ENCODE assay signal across 7 cellular contexts in genomic region chr17:58085039-58085715, GRCh38. TPM values are rescaled to one million over a fixed set of nuclear protein-coding genes. Genes with fewer than 3 reads are reported as not detected.
DNase-seq lines count a peak whose midpoint lies in the region; ATAC-seq and TF ChIP-seq lines count a peak whose summit lies in the region.

No MANE protein-coding gene starts in this region.

- H3K4me1 Mint-ChIP-seq in HFFc6 (ENCODE audit: low read depth): peaks cover 57% of the 10 kb centered on the region
- peaks cover 52% of the 10 kb centered on the region for H3K4me1 Mint-ChIP-seq in activated CD8-positive, alpha-beta T cell treated with anti-CD3 and anti-CD28 coated beads, Interleukin-2, amount 10 ng/mL, durations not matched to agents 7 days and 5 days (ENCODE audit: low read depth)
- peaks cover 29 to 60% of the 10 kb centered on the region in 2 donors for H3K4me1 Mint-ChIP-seq in stimulated activated naive B cell treated with anti-CD40 and anti-IgM and Interleukin-4, amounts not matched to agents 10 μg/mL and 1 μg/mL and 100 μg/mL, for 72 hours

- peak overlapping the region; percentile 94 for H3K4me3 Mint-ChIP-seq in HFFc6
- H3K4me3 Mint-ChIP-seq in activated CD8-positive, alpha-beta T cell treated with anti-CD3 and anti-CD28 coated beads, Interleukin-2, amount 10 ng/mL, durations not matched to agents 7 days and 5 days: peak overlapping the region; percentile 85
- H3K4me3 Mint-ChIP-seq in stimulated activated naive B cell treated with anti-CD40 and anti-IgM and Interleukin-4, amounts not matched to agents 10 μg/mL and 1 μg/mL and 100 μg/mL, for 72 hours: peak overlapping the region; percentile 85 to 91

- H3K9me3 Mint-ChIP-seq in HFFc6: no peaks in the 10 kb centered on the region
- H3K9me3 Mint-ChIP-seq in activated CD8-positive, alpha-beta T cell treated with anti-CD3 and anti-CD28 coated beads, Interleukin-2, amount 10 ng/mL, durations not matched to agents 7 days and 5 days (ENCODE audit: insufficient read depth): no peaks in the 10 kb centered on the region
- no peaks in the 10 kb centered on the region for H3K9me3 Mint-ChIP-seq in stimulated activated naive B cell treated with anti-CD40 and anti-IgM and Interleukin-4, amounts not matched to agents 10 μg/mL and 1 μg/mL and 100 μg/mL, for 72 hours

- H3K27me3 Mint-ChIP-seq in HFFc6 (ENCODE audit: insufficient read depth): peaks cover 4% of the 10 kb centered on the region; the same call in 1 of the 2 replicates
- peaks cover 8% of the 10 kb centered on the region for H3K27me3 Mint-ChIP-seq in activated CD8-positive, alpha-beta T cell treated with anti-CD3 and anti-CD28 coated beads, Interleukin-2, amount 10 ng/mL, durations not matched to agents 7 days and 5 days (ENCODE audit: low read depth)
- no peaks in the 10 kb centered on the region for H3K27me3 Mint-ChIP-seq in stimulated activated naive B cell treated with anti-CD40 and anti-IgM and Interleukin-4, amounts not matched to agents 10 μg/mL and 1 μg/mL and 100 μg/mL, for 72 hours

- CTCF ChIA-PET in activated CD8-positive, alpha-beta T cell treated with anti-CD3 and anti-CD28 coated beads, Interleukin-2, amount 10 ng/mL, durations not matched to agents 7 days and 5 days (lab: Charles Lee): interaction anchor here (0.7 to 2.0 kb wide), 6 partner anchors 24 to 88 kb away, joined by 3 to 6 read pairs (median 3); partner anchors contain the start of gene SRSF1

- POLR2A ChIA-PET in activated CD8-positive, alpha-beta T cell treated with anti-CD3 and anti-CD28 coated beads, Interleukin-2, amount 10 ng/mL, durations not matched to agents 7 days and 5 days (lab: Charles Lee): interaction anchor here (4.2 kb wide), 1 partner anchor 78 kb away, joined by 37 read pairs; the partner anchor contains the start of gene SRSF1

- H3K36me3 Mint-ChIP-seq in HFFc6 (ENCODE audit: low read depth): peaks cover 35% of the 10 kb centered on the region
- peaks cover 43% of the 10 kb centered on the region for H3K36me3 Mint-ChIP-seq in activated CD8-positive, alpha-beta T cell treated with anti-CD3 and anti-CD28 coated beads, Interleukin-2, amount 10 ng/mL, durations not matched to agents 7 days and 5 days (ENCODE audit: low read depth)
- peaks cover 14 to 36% of the 10 kb centered on the region in 2 donors for H3K36me3 Mint-ChIP-seq in stimulated activated naive B cell treated with anti-CD40 and anti-IgM and Interleukin-4, amounts not matched to agents 10 μg/mL and 1 μg/mL and 100 μg/mL, for 72 hours

- TF ChIP-seq CTCF in HFFc6 (IDR thresholded peaks at IDR 0.05): no peak

- peak overlapping the region; percentile 12 for H3K27ac Mint-ChIP-seq in HFFc6
- H3K27ac Mint-ChIP-seq in activated CD8-positive, alpha-beta T cell treated with anti-CD3 and anti-CD28 coated beads, Interleukin-2, amount 10 ng/mL, durations not matched to agents 7 days and 5 days: peak overlapping the region; percentile 48
- H3K27ac Mint-ChIP-seq in stimulated activated naive B cell treated with anti-CD40 and anti-IgM and Interleukin-4, amounts not matched to agents 10 μg/mL and 1 μg/mL and 100 μg/mL, for 72 hours: no peak overlapping the region

- peak overlapping the region; percentile 29 for H3K4me3 ChIP-seq in iPS-11a (ENCODE audit: low read depth, low read length)

- ATAC-seq in activated CD8-positive, alpha-beta T cell treated with anti-CD3 and anti-CD28 coated beads, Interleukin-2, amount 10 ng/mL, durations not matched to agents 7 days and 5 days: no peak
- ATAC-seq in stimulated activated naive B cell treated with anti-CD40 and anti-IgM and Interleukin-4, amounts not matched to agents 10 μg/mL and 1 μg/mL and 100 μg/mL, for 72 hours (replicated peaks): no peak
- ATAC-seq in HG02571 (IDR thresholded peaks at IDR 0.05; ENCODE audit: unreplicated experiment): no peak
- ATAC-seq in GM19455 (IDR thresholded peaks at IDR 0.05; ENCODE audit: unreplicated experiment): no peak

- DNase-seq in HFFc6: no peak
- no peak for DNase-seq in activated CD8-positive, alpha-beta T cell treated with anti-CD3 and anti-CD28 coated beads, Interleukin-2, amount 10 ng/mL, durations not matched to agents 7 days and 5 days
- no peak for DNase-seq in stimulated activated naive B cell treated with anti-CD40 and anti-IgM and Interleukin-4, amounts not matched to agents 10 μg/mL and 1 μg/mL and 100 μg/mL, for 72 hours
- DNase-seq in Ammon's horn (ENCODE audit: low spot score): no peak

RNA-seq across cellular contexts. Expression of gene DYNLL2, which starts 2.0 kb away (rescaled TPM):
- total RNA-seq in HFFc6 (2021; fragmentation: NEBNext Ultra II Directional; extraction: Animal tissue kit (Norgen Biotek cat#: 25700)): 10 to 100 TPM; 31.8 to 38.9 (median 35.5) TPM
- 10 to 100 TPM; 30.9 to 31.7 TPM for total RNA-seq in activated CD8-positive, alpha-beta T cell treated with anti-CD3 and anti-CD28 coated beads, Interleukin-2, amount 10 ng/mL, durations not matched to agents 7 days and 5 days
